In the genomic region with DNA sequence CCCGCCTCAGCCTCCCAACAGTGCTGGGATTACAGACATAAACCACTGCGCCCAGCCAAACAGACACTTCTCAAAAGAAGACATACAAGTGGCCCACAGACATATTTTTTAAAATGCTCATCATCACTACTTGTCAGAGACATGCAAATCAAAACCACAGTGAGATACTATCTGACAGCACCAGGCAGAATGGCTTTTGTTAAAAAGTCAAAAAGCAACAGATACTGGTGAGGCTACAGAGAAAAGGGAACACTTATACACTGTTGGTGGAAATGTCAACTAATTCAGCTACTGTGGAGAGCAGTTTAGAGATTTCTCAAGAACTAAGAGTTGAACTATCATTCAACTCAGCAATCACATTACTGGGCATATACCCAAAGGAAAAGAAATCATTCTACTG, we compare ENCODE assay signal across 26 cellular contexts.
"Had no signal": no experiment of that assay in that cellular context is flagged by ENCODE, and none has a peak within 500 bp of the region (broad histone marks: within the 10 kb centered on the region; RNA-seq: fewer than 3 reads in every experiment).

No MANE protein-coding gene starts in this region.

- ATAC-seq: effector memory CD8-positive, alpha-beta T cell; gastrocnemius medialis; left ventricle myocardium superior; lower lobe of right lung; naive thymus-derived CD8-positive, alpha-beta T cell; psoas muscle; right cardiac atrium; stimulated activated memory B cell treated with anti-CD40 and anti-IgM and Interleukin-4, amounts not matched to agents 10 μg/mL and 1 μg/mL and 100 μg/mL, for 72 hours had no signal

- H3K27ac Mint-ChIP-seq: effector memory CD8-positive, alpha-beta T cell; nephron progenitor cell; stimulated activated memory B cell treated with anti-CD40 and anti-IgM and Interleukin-4, amounts not matched to agents 10 μg/mL and 1 μg/mL and 100 μg/mL, for 72 hours; stimulated activated naive CD8-positive, alpha-beta T cell treated with anti-CD3 and anti-CD28 coated beads, Interleukin-15, Interleukin-2, amounts not matched to agents 100 ng/mL and 50 ng/mL, for 24 hours had no signal

- H3K27ac ChIP-seq: gastrocnemius medialis, lower lobe of right lung, ovary, psoas muscle, sigmoid colon, thoracic aorta, tibial nerve, upper lobe of left lung had no signal

- H3K4me3 ChIP-seq: gastrocnemius medialis, lower lobe of right lung, ovary, psoas muscle, sigmoid colon, thoracic aorta, tibial nerve, upper lobe of left lung had no signal

- H3K9me3 ChIP-seq: gastrocnemius medialis, lower lobe of right lung, ovary, psoas muscle, sigmoid colon, thoracic aorta, tibial nerve, upper lobe of left lung had no signal

- H3K36me3 Mint-ChIP-seq: naive thymus-derived CD8-positive, alpha-beta T cell; stimulated activated memory B cell treated with anti-CD40 and anti-IgM and Interleukin-4, amounts not matched to agents 10 μg/mL and 1 μg/mL and 100 μg/mL, for 72 hours had no signal

- H3K36me3 ChIP-seq: gastrocnemius medialis, lower lobe of right lung, ovary, sigmoid colon, thoracic aorta, tibial nerve, upper lobe of left lung had no signal

- H3K4me1 Mint-ChIP-seq: naive thymus-derived CD8-positive, alpha-beta T cell; nephron progenitor cell; stimulated activated memory B cell treated with anti-CD40 and anti-IgM and Interleukin-4, amounts not matched to agents 10 μg/mL and 1 μg/mL and 100 μg/mL, for 72 hours had no signal

- H3K9me3 Mint-ChIP-seq: effector memory CD8-positive, alpha-beta T cell had no signal

- H3K4me1 ChIP-seq: gastrocnemius medialis, lower lobe of right lung, psoas muscle, sigmoid colon, tibial nerve, upper lobe of left lung had no signal

- H3K27me3 ChIP-seq: gastrocnemius medialis, ovary, sigmoid colon, tibial nerve, upper lobe of left lung had no signal

- FAIRE-seq: endometrium, keratinocyte, urothelium cell line had no signal

- H3K4me3 Mint-ChIP-seq: effector memory CD8-positive, alpha-beta T cell; naive thymus-derived CD8-positive, alpha-beta T cell; nephron progenitor cell; stimulated activated memory B cell treated with anti-CD40 and anti-IgM and Interleukin-4, amounts not matched to agents 10 μg/mL and 1 μg/mL and 100 μg/mL, for 72 hours; stimulated activated naive CD8-positive, alpha-beta T cell treated with anti-CD3 and anti-CD28 coated beads, Interleukin-15, Interleukin-2, amounts not matched to agents 100 ng/mL and 50 ng/mL, for 24 hours had no signal

- DNase-seq: cortex of kidney; effector memory CD8-positive, alpha-beta T cell; erythroblast; foreskin fibroblast; gastrocnemius medialis; head of caudate nucleus; left ventricle myocardium superior; lower lobe of right lung; naive thymus-derived CD8-positive, alpha-beta T cell; nephron progenitor cell; occipital lobe; ovary; posterior cingulate gyrus; psoas muscle; right cardiac atrium; sigmoid colon; stimulated activated CD4-positive, alpha-beta T cell treated with anti-CD3 and anti-CD28 coated beads, Interleukin-2, amount 100 ng/mL, for 24 hours; stimulated activated CD4-positive, alpha-beta T cell treated with anti-CD3 and anti-CD28 coated beads, Interleukin-4, amount 100 ng/mL, for 24 hours; upper lobe of left lung had no signal
